ENCODE assay signal across 17 cellular contexts in the genomic region with DNA sequence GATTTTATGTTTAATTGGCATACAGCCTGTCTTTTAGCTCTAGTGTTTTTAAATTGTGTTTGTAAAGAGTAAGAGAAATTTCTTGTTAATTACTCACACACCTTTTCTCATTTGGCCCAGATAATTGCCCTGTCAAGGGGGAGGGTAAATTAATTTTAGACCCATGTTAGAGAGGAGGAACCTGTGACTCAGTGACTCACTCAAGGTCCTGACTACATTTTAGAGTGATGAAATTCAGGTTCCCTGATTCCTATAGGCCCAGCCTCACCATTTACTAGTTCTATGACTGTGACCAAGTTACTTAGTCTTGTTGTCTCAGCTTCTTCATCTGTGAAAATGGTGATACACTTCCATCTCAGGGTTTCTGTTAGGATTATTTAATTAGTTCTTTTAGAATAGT.
"Had no signal": no experiment of that assay in that cellular context is flagged by ENCODE, and none has a peak within 500 bp of the region (broad histone marks: within the 10 kb centered on the region; RNA-seq: fewer than 3 reads in every experiment).

No MANE protein-coding gene starts in this region.

- DNase-seq: activated CD4-positive, alpha-beta T cell treated with anti-CD3 and anti-CD28 coated beads for 4 hours; activated CD8-positive, alpha-beta memory T cell treated with anti-CD3 and anti-CD28 coated beads, Interleukin-2, amount 50 U/mL, for 48 hours; activated CD8-positive, alpha-beta T cell treated with anti-CD3 and anti-CD28 coated beads, Interleukin-2, amount 10 ng/mL, durations not matched to agents 7 days and 5 days; activated naive CD4-positive, alpha-beta T cell; activated naive CD8-positive, alpha-beta T cell treated with anti-CD3 and anti-CD28 coated beads, Interleukin-2, amount 50 U/mL, for 24 hours; caudate nucleus; effector CD4-positive, alpha-beta T cell; head of caudate nucleus; stimulated activated CD4-positive, alpha-beta T cell treated with anti-CD3 and anti-CD28 coated beads, Interleukin-4, amount 100 ng/mL, for 1 hour; stimulated activated CD8-positive, alpha-beta memory T cell treated with anti-CD3 and anti-CD28 coated beads, Interleukin-4, amount 100 ng/mL, for 48 hours; stimulated activated naive CD8-positive, alpha-beta T cell treated with anti-CD3 and anti-CD28 coated beads, Interleukin-15, amount 100 ng/mL, for 72 hours; T-cell; T1000; WERI-Rb-1 had no signal

- ATAC-seq: activated CD8-positive, alpha-beta T cell treated with anti-CD3 and anti-CD28 coated beads, Interleukin-2, amount 10 ng/mL, durations not matched to agents 7 days and 5 days; activated naive CD8-positive, alpha-beta T cell treated with anti-CD3 and anti-CD28 coated beads, Interleukin-2, amount 50 U/mL, for 24 hours; stimulated activated naive CD8-positive, alpha-beta T cell treated with anti-CD3 and anti-CD28 coated beads, Interleukin-15, amount 100 ng/mL, for 72 hours; T-cell had no signal

- H3K4me3 ChIP-seq: coronary artery, thoracic aorta had no signal

- FAIRE-seq: keratinocyte had no signal

- H3K9me3 ChIP-seq: thoracic aorta had no signal

- H3K36me3 ChIP-seq: thoracic aorta, WERI-Rb-1 had no signal

- H3K27ac ChIP-seq: coronary artery, thoracic aorta, WERI-Rb-1 had no signal
